Comparison of ENCODE assay signal across 19 cellular contexts in genomic region chr5:14359069-14360043, GRCh38.
"Had no signal": no experiment of that assay in that cellular context is flagged by ENCODE, and none has a peak within 500 bp of the region (broad histone marks: within the 10 kb centered on the region; RNA-seq: fewer than 3 reads in every experiment).

No MANE protein-coding gene starts in this region.

- H3K9me3 Mint-ChIP-seq: activated naive CD4-positive, alpha-beta T cell treated with anti-CD3 and anti-CD28 coated beads, Interleukin-2, amount 50 U/mL, for 24 hours; activated T-cell treated with anti-CD3 and anti-CD28 coated beads, Interleukin-2, amount 50 U/mL, for 24 hours; dendritic cell treated with granulocyte-macrophage colony-stimulating factor and Interleukin-4, amounts not matched to agents 40 ng/mL and 50 ng/mL, for 4 days; effector memory CD8-positive, alpha-beta T cell; neural progenitor cell had no signal

- H3K4me2 ChIP-seq: neural progenitor cell had no signal

- H3K9me3 ChIP-seq: adrenal gland, gastroesophageal sphincter, pancreas, sigmoid colon, spleen, transverse colon had no signal

- DNase-seq: activated CD4-positive, alpha-beta T cell treated with anti-CD3 and anti-CD28 coated beads for 1 hour; activated CD4-positive, alpha-beta T cell treated with anti-CD3 and anti-CD28 coated beads, Interleukin-2, amount 50 U/mL, for 4 hours; activated T-cell treated with anti-CD3 and anti-CD28 coated beads, Interleukin-2, amount 50 U/mL, for 24 hours; adrenal gland; central memory CD4-positive, alpha-beta T cell; effector memory CD8-positive, alpha-beta T cell; left colon; midbrain; pancreas; sigmoid colon; spleen; stimulated activated CD4-positive, alpha-beta T cell treated with anti-CD3 and anti-CD28 coated beads, Interleukin-1b, Interleukin-23, amount 100 ng/mL, for 48 hours; substantia nigra; transverse colon had no signal

- H3K27me3 Mint-ChIP-seq: activated naive CD4-positive, alpha-beta T cell treated with anti-CD3 and anti-CD28 coated beads, Interleukin-2, amount 50 U/mL, for 24 hours; activated T-cell treated with anti-CD3 and anti-CD28 coated beads, Interleukin-2, amount 50 U/mL, for 24 hours; dendritic cell treated with granulocyte-macrophage colony-stimulating factor and Interleukin-4, amounts not matched to agents 40 ng/mL and 50 ng/mL, for 4 days had no signal

- H3K27ac ChIP-seq: gastroesophageal sphincter, neural progenitor cell, pancreas, sigmoid colon, transverse colon had no signal

- ATAC-seq: effector memory CD8-positive, alpha-beta T cell; gastroesophageal sphincter; pancreas had no signal

- H3K36me3 Mint-ChIP-seq: activated naive CD4-positive, alpha-beta T cell treated with anti-CD3 and anti-CD28 coated beads, Interleukin-2, amount 50 U/mL, for 24 hours had no signal

- H3K27ac Mint-ChIP-seq: activated naive CD4-positive, alpha-beta T cell treated with anti-CD3 and anti-CD28 coated beads, Interleukin-2, amount 50 U/mL, for 24 hours; activated T-cell treated with anti-CD3 and anti-CD28 coated beads, Interleukin-2, amount 50 U/mL, for 24 hours; dendritic cell treated with granulocyte-macrophage colony-stimulating factor and Interleukin-4, amounts not matched to agents 40 ng/mL and 50 ng/mL, for 4 days; effector memory CD8-positive, alpha-beta T cell; neural progenitor cell had no signal

- H3K4me3 Mint-ChIP-seq: activated naive CD4-positive, alpha-beta T cell treated with anti-CD3 and anti-CD28 coated beads, Interleukin-2, amount 50 U/mL, for 24 hours; activated T-cell treated with anti-CD3 and anti-CD28 coated beads, Interleukin-2, amount 50 U/mL, for 24 hours; dendritic cell treated with granulocyte-macrophage colony-stimulating factor and Interleukin-4, amounts not matched to agents 40 ng/mL and 50 ng/mL, for 4 days; effector memory CD8-positive, alpha-beta T cell; neural progenitor cell had no signal

- H2AFZ ChIP-seq: neural progenitor cell had no signal

- H3K4me1 ChIP-seq: adrenal gland, pancreas had no signal

- H3K27me3 ChIP-seq: adrenal gland, gastroesophageal sphincter, neural progenitor cell, pancreas, sigmoid colon, spleen, transverse colon had no signal

- H3K4me3 ChIP-seq: adrenal gland, gastroesophageal sphincter, lung, neural progenitor cell, pancreas, sigmoid colon, spleen, transverse colon had no signal

- H3K9ac ChIP-seq: neural progenitor cell had no signal
